ENCODE assay signal across 1 cellular context in the genomic region with DNA sequence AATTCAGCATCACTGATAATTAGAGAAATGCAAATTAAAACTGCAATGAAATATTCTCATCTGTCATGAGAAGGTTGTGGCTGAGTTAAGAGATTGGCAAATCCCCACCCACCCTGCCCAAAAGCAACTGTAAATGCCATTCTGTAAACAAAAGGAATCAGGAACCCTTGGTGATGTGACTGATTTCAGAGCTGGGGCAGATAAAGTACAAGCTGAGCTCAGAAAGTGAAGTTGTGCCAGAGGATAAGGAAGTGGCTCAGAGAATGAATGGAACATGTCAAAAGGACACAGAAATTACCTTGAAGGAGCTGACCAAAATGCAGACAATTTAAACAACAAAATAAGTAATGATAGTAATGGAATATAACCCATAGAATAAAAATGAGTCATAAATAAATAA.
TF ChIP-seq lines count a peak whose summit lies in the region.

No MANE protein-coding gene starts in this region.

TF ChIP-seq in WTC11, 78 proteins besides CTCF, POLR2A, EP300 and RAD21 (continued from another document):
- TF ChIP-seq, protein P1, sequence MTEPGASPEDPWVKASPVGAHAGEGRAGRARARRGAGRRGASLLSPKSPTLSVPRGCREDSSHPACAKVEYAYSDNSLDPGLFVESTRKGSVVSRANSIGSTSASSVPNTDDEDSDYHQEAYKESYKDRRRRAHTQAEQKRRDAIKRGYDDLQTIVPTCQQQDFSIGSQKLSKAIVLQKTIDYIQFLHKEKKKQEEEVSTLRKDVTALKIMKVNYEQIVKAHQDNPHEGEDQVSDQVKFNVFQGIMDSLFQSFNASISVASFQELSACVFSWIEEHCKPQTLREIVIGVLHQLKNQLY (CRISPR knock-in tag; IDR thresholded peaks at IDR 0.05): no peak
- no peak for TF ChIP-seq HMGXB4 (CRISPR knock-in tag; IDR thresholded peaks at IDR 0.05)
- no peak for TF ChIP-seq ZNF423 (CRISPR knock-in tag; IDR thresholded peaks at IDR 0.05)
- TF ChIP-seq ZNF671 (CRISPR knock-in tag; IDR thresholded peaks at IDR 0.05): no peak
- TF ChIP-seq ZNF219 (CRISPR knock-in tag; IDR thresholded peaks at IDR 0.05; ENCODE audit: borderline replicate concordance): no peak
- no peak for TF ChIP-seq SMAD4 (CRISPR knock-in tag; IDR thresholded peaks at IDR 0.05)
- TF ChIP-seq, protein P2, sequence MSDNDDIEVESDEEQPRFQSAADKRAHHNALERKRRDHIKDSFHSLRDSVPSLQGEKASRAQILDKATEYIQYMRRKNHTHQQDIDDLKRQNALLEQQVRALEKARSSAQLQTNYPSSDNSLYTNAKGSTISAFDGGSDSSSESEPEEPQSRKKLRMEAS (CRISPR knock-in tag; IDR thresholded peaks at IDR 0.05): no peak
- TF ChIP-seq EMX1 (CRISPR knock-in tag; IDR thresholded peaks at IDR 0.05): no peak
- TF ChIP-seq NR1H2 (CRISPR knock-in tag; IDR thresholded peaks at IDR 0.05): no peak
- TF ChIP-seq, protein P3, sequence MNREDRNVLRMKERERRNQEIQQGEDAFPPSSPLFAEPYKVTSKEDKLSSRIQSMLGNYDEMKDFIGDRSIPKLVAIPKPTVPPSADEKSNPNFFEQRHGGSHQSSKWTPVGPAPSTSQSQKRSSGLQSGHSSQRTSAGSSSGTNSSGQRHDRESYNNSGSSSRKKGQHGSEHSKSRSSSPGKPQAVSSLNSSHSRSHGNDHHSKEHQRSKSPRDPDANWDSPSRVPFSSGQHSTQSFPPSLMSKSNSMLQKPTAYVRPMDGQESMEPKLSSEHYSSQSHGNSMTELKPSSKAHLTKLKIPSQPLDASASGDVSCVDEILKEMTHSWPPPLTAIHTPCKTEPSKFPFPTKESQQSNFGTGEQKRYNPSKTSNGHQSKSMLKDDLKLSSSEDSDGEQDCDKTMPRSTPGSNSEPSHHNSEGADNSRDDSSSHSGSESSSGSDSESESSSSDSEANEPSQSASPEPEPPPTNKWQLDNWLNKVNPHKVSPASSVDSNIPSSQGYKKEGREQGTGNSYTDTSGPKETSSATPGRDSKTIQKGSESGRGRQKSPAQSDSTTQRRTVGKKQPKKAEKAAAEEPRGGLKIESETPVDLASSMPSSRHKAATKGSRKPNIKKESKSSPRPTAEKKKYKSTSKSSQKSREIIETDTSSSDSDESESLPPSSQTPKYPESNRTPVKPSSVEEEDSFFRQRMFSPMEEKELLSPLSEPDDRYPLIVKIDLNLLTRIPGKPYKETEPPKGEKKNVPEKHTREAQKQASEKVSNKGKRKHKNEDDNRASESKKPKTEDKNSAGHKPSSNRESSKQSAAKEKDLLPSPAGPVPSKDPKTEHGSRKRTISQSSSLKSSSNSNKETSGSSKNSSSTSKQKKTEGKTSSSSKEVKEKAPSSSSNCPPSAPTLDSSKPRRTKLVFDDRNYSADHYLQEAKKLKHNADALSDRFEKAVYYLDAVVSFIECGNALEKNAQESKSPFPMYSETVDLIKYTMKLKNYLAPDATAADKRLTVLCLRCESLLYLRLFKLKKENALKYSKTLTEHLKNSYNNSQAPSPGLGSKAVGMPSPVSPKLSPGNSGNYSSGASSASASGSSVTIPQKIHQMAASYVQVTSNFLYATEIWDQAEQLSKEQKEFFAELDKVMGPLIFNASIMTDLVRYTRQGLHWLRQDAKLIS (CRISPR knock-in tag; IDR thresholded peaks at IDR 0.05; ENCODE audit: borderline replicate concordance): no peak
- no peak for TF ChIP-seq ZNF138 (CRISPR knock-in tag; conservative IDR thresholded peaks at IDR 0.05)
- no peak for TF ChIP-seq ZBTB43 (CRISPR knock-in tag; IDR thresholded peaks at IDR 0.05)
